ENCODE assay signal across 17 cellular contexts in the genomic region with DNA sequence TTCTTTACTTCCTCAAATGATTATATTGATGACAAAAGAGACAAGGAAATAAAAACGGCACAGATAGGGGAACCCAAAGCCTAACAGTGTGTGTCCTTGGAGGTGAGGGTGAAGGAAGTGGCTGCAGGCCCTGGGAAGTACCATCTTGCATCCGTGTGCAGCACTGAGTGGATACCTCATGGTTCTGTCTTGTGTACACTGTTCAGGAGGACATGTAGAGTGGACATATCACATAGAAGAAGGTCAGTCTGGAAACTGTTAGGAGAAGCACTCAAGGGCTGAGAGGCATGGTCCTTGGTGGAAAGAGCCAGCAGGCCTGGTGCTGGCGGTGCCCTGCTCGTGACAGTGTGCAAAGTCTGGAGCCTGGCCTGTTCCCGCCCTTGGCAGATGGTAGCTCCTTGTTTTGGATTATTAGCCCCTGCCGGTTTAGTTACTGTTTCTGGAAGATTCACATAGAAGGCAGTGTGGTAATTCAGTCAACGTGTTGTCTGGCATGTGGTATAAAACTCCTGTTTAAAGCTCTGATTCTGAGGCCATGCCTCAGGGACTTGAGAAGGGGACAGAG. TPM values are rescaled to one million over a fixed set of nuclear protein-coding genes. Genes with fewer than 3 reads are reported as not detected.
DNase-seq lines count a peak whose midpoint lies in the region; ATAC-seq and TF ChIP-seq lines count a peak whose summit lies in the region.
"Had no signal": no experiment of that assay in that cellular context is flagged by ENCODE, and none has a peak within 500 bp of the region (broad histone marks: within the 10 kb centered on the region; RNA-seq: fewer than 3 reads in every experiment).

No MANE protein-coding gene starts in this region.

- no peak overlapping the region for H3K27ac Mint-ChIP-seq in activated CD8-positive, alpha-beta T cell treated with anti-CD3 and anti-CD28 coated beads, Interleukin-2, amount 10 ng/mL, durations not matched to agents 7 days and 5 days
- H3K27ac Mint-ChIP-seq: activated CD4-positive, alpha-beta memory T cell treated with anti-CD3 and anti-CD28 coated beads for 36 hours; dendritic cell treated with granulocyte-macrophage colony-stimulating factor and Interleukin-4, amounts not matched to agents 40 ng/mL and 50 ng/mL, for 4 days had no signal

- no peak for DNase-seq in Right ventricle myocardium superior
- DNase-seq in right atrium auricular region (ENCODE audit: low spot score): no peak
- DNase-seq in NCI-H524 treated with DMSO at 0.1 percent for 48 hours (lab: John Stamatoyannopoulos, UW): peak; percentile 64
- DNase-seq in upper lobe of right lung: no peak
- no peak for DNase-seq in activated CD8-positive, alpha-beta T cell treated with anti-CD3 and anti-CD28 coated beads, Interleukin-2, amount 10 ng/mL, durations not matched to agents 7 days and 5 days
- DNase-seq in MM.1S: no peak
- DNase-seq in GOT3 (lab: John Stamatoyannopoulos, UW): no peak
- DNase-seq: activated CD4-positive, alpha-beta memory T cell treated with anti-CD3 and anti-CD28 coated beads for 36 hours; activated naive CD4-positive, alpha-beta T cell treated with Interleukin-2 at 50 U/mL for 16 hours; foreskin melanocyte; GF-D8; NCI-H1105; T-helper 1 cell had no signal

- H3K4me3 ChIP-seq in right atrium auricular region (no peak overlapping the region), upper lobe of right lung (no peak overlapping the region), MM.1S (ENCODE audit: low read length) (no peak overlapping the region)
- H3K4me3 ChIP-seq: vagina had no signal

- H3K4me1 ChIP-seq in right atrium auricular region: peaks cover 0 to 24% of the 10 kb centered on the region in 2 donors
- H3K4me1 ChIP-seq in upper lobe of right lung: peaks cover 10% of the 10 kb centered on the region
- H3K4me1 ChIP-seq in MM.1S (ENCODE audit: low read length): peaks cover 9% of the 10 kb centered on the region; the same call in 1 of the 2 replicates

- no peaks in the 10 kb centered on the region for H4K20me1 ChIP-seq in MM.1S (ENCODE audit: insufficient read depth, low read length)

- H3K4me3 Mint-ChIP-seq in activated CD8-positive, alpha-beta T cell treated with anti-CD3 and anti-CD28 coated beads, Interleukin-2, amount 10 ng/mL, durations not matched to agents 7 days and 5 days: no peak overlapping the region
- H3K4me3 Mint-ChIP-seq: activated CD4-positive, alpha-beta memory T cell treated with anti-CD3 and anti-CD28 coated beads for 36 hours; dendritic cell treated with granulocyte-macrophage colony-stimulating factor and Interleukin-4, amounts not matched to agents 40 ng/mL and 50 ng/mL, for 4 days; nephron had no signal

- TF ChIP-seq CTCF in right atrium auricular region (IDR thresholded peaks at IDR 0.05) (no peak), upper lobe of right lung (IDR thresholded peaks at IDR 0.05) (no peak), MM.1S (IDR thresholded peaks at IDR 0.05; ENCODE audit: low read length) (no peak)

- H3K9ac ChIP-seq in MM.1S (ENCODE audit: low read length): no peak overlapping the region

- H3K9me3 Mint-ChIP-seq in activated CD8-positive, alpha-beta T cell treated with anti-CD3 and anti-CD28 coated beads, Interleukin-2, amount 10 ng/mL, durations not matched to agents 7 days and 5 days (ENCODE audit: insufficient read depth): no peaks in the 10 kb centered on the region
- H3K9me3 Mint-ChIP-seq: activated CD4-positive, alpha-beta memory T cell treated with anti-CD3 and anti-CD28 coated beads for 36 hours; dendritic cell treated with granulocyte-macrophage colony-stimulating factor and Interleukin-4, amounts not matched to agents 40 ng/mL and 50 ng/mL, for 4 days had no signal

- peaks cover 27% of the 10 kb centered on the region for H3K36me3 Mint-ChIP-seq in activated CD8-positive, alpha-beta T cell treated with anti-CD3 and anti-CD28 coated beads, Interleukin-2, amount 10 ng/mL, durations not matched to agents 7 days and 5 days (ENCODE audit: low read depth)

- H2AFZ ChIP-seq in MM.1S (ENCODE audit: low read length): no peak overlapping the region

- H3K27me3 ChIP-seq in right atrium auricular region (no peaks in the 10 kb centered on the region), upper lobe of right lung (no peaks in the 10 kb centered on the region), MM.1S (replicated peaks; ENCODE audit: insufficient read depth, low read length) (no peaks in the 10 kb centered on the region)
- H3K27me3 ChIP-seq: vagina had no signal

- H3K36me3 ChIP-seq in right atrium auricular region: peaks cover 4% of the 10 kb centered on the region
- H3K36me3 ChIP-seq in upper lobe of right lung: no peaks in the 10 kb centered on the region
- H3K36me3 ChIP-seq in MM.1S (replicated peaks; ENCODE audit: insufficient read depth, low read length): no peaks in the 10 kb centered on the region; the same call in 1 of the 2 replicates
- H3K36me3 ChIP-seq: vagina had no signal

- no peaks in the 10 kb centered on the region for H3K27me3 Mint-ChIP-seq in activated CD8-positive, alpha-beta T cell treated with anti-CD3 and anti-CD28 coated beads, Interleukin-2, amount 10 ng/mL, durations not matched to agents 7 days and 5 days (ENCODE audit: low read depth)
- H3K27me3 Mint-ChIP-seq: activated CD4-positive, alpha-beta memory T cell treated with anti-CD3 and anti-CD28 coated beads for 36 hours; dendritic cell treated with granulocyte-macrophage colony-stimulating factor and Interleukin-4, amounts not matched to agents 40 ng/mL and 50 ng/mL, for 4 days had no signal

- peaks cover 5% of the 10 kb centered on the region; the same call in 1 of the 2 replicates for H3F3A ChIP-seq in MM.1S (ENCODE audit: insufficient read depth, low read length)

- peaks cover 85% of the 10 kb centered on the region for H3K79me2 ChIP-seq in MM.1S (ENCODE audit: low read length)

- H3K4me2 ChIP-seq in MM.1S (ENCODE audit: low read depth, low read length): no peak overlapping the region

- H3K9me2 ChIP-seq in MM.1S (replicated peaks; ENCODE audit: insufficient read depth, low read length): no peaks in the 10 kb centered on the region

- intact Hi-C loops in Right ventricle myocardium superior (cut with DNase I): no loop called here
- intact Hi-C loops in upper lobe of right lung (cut with DNase I): no loop called here

- peaks cover 41% of the 10 kb centered on the region for H3K4me1 Mint-ChIP-seq in activated CD8-positive, alpha-beta T cell treated with anti-CD3 and anti-CD28 coated beads, Interleukin-2, amount 10 ng/mL, durations not matched to agents 7 days and 5 days (ENCODE audit: low read depth)

- POLR2A ChIA-PET in activated CD8-positive, alpha-beta T cell treated with anti-CD3 and anti-CD28 coated beads, Interleukin-2, amount 10 ng/mL, durations not matched to agents 7 days and 5 days (lab: Charles Lee): interaction anchor here (0.6 to 0.7 kb wide), 2 partner anchors 12 to 679 kb away, joined by 3 read pairs; no protein-coding TSS in a partner anchor

- CTCF ChIA-PET in activated CD8-positive, alpha-beta T cell treated with anti-CD3 and anti-CD28 coated beads, Interleukin-2, amount 10 ng/mL, durations not matched to agents 7 days and 5 days (lab: Charles Lee): no interaction called here

- no peaks in the 10 kb centered on the region for H3K9me3 ChIP-seq in right atrium auricular region
- no peaks in the 10 kb centered on the region for H3K9me3 ChIP-seq in upper lobe of right lung
- no peaks in the 10 kb centered on the region for H3K9me3 ChIP-seq in MM.1S (replicated peaks; ENCODE audit: insufficient read depth, low read length)
- H3K9me3 ChIP-seq: vagina had no signal

- H3K27ac ChIP-seq in right atrium auricular region: no peak overlapping the region
- no peak overlapping the region for H3K27ac ChIP-seq in upper lobe of right lung
- no peak overlapping the region for H3K27ac ChIP-seq in MM.1S (ENCODE audit: low read length)
- H3K27ac ChIP-seq: vagina had no signal

- ATAC-seq in Right ventricle myocardium superior (ENCODE audit: poor library complexity) (peak; percentile 13), esophagus mucosa (peak; percentile 30), upper lobe of right lung (peak; percentile 53)
- no peak for ATAC-seq in activated CD8-positive, alpha-beta T cell treated with anti-CD3 and anti-CD28 coated beads, Interleukin-2, amount 10 ng/mL, durations not matched to agents 7 days and 5 days

RNA-seq across cellular contexts. Expression of a gene that starts 6.7 kb away (rescaled TPM):
- total RNA-seq in Right ventricle myocardium superior (6.7 TPM), right atrium auricular region (10 to 100 TPM in 1 of 2 donors, 1 to 10 TPM in 1; 7.5 to 10.1 TPM), esophagus mucosa (12.1 TPM), upper lobe of right lung (14.9 TPM)
- total RNA-seq in activated CD8-positive, alpha-beta T cell treated with anti-CD3 and anti-CD28 coated beads, Interleukin-2, amount 10 ng/mL, durations not matched to agents 7 days and 5 days: 10 to 100 TPM; 23.9 to 25.3 TPM

RNA-seq across cellular contexts. Expression of a gene that starts 55.6 kb away (rescaled TPM):
- total RNA-seq in Right ventricle myocardium superior: not detected
- not detected for total RNA-seq in right atrium auricular region
- total RNA-seq in esophagus mucosa: not detected
- total RNA-seq in upper lobe of right lung: not detected
- under 1 TPM in 1 of 2 experiments, not detected in 1; 0.13 TPM for total RNA-seq in activated CD8-positive, alpha-beta T cell treated with anti-CD3 and anti-CD28 coated beads, Interleukin-2, amount 10 ng/mL, durations not matched to agents 7 days and 5 days
- total RNA-seq: vagina had no signal
